8 cellular contexts compared by ENCODE assay signal in genomic region chr1:162612606-162613400, GRCh38. TPM values are rescaled to one million over a fixed set of nuclear protein-coding genes. Genes with fewer than 3 reads are reported as not detected.
DNase-seq lines count a peak whose midpoint lies in the region; ATAC-seq lines count a peak whose summit lies in the region.

No MANE protein-coding gene starts in this region.

- intact Hi-C loops in posterior vena cava (cut with DNase I), result loop anchor here (10.0 kb wide), 2 partner anchors 152 to 182 kb away; partner anchors contain the start of gene HSD17B7 (in 1 of the 2)

- no peak for ATAC-seq in GM21529 (IDR thresholded peaks at IDR 0.05; ENCODE audit: unreplicated experiment)
- no peak for ATAC-seq in GM21423 (IDR thresholded peaks at IDR 0.05; ENCODE audit: unreplicated experiment)

- peak; percentile 64 for DNase-seq in D341Med (ENCODE audit: low spot score)
- peak; percentile 99 for DNase-seq in NCI-H82 (lab: John Stamatoyannopoulos, UW)
- DNase-seq in fibroblast of the conjunctiva (ENCODE audit: low read depth), result peak; percentile 62
- DNase-seq in posterior vena cava (ENCODE audit: low spot score), result peak; percentile 86
- no peak for DNase-seq in NCI-H1436 (lab: John Stamatoyannopoulos, UW)
- DNase-seq in activated CD4-positive, alpha-beta T cell treated with anti-CD3 and anti-CD28 coated beads for 1 hour, result no peak

RNA-seq across cellular contexts. Expression of gene DDR2, which starts 19.5 kb away (rescaled TPM):
- 100 to 1,000 TPM; 116 to 138 TPM for total RNA-seq in posterior vena cava

RNA-seq across cellular contexts. Expression of gene UAP1, which starts 51.3 kb away (rescaled TPM):
- total RNA-seq in posterior vena cava, result 100 to 1,000 TPM; 106 to 115 TPM

Comparison
In these comparisons a context has a peak if more than half of its experiments do, and no peak if none do; other contexts are left out.
1. DNase-seq: peak in D341Med (single experiment), NCI-H82 (single experiment), fibroblast of the conjunctiva (single experiment) and posterior vena cava (single experiment); none in NCI-H1436 (single experiment) and activated CD4-positive, alpha-beta T cell treated with anti-CD3 and anti-CD28 coated beads for 1 hour (single experiment).